In the genomic region with DNA sequence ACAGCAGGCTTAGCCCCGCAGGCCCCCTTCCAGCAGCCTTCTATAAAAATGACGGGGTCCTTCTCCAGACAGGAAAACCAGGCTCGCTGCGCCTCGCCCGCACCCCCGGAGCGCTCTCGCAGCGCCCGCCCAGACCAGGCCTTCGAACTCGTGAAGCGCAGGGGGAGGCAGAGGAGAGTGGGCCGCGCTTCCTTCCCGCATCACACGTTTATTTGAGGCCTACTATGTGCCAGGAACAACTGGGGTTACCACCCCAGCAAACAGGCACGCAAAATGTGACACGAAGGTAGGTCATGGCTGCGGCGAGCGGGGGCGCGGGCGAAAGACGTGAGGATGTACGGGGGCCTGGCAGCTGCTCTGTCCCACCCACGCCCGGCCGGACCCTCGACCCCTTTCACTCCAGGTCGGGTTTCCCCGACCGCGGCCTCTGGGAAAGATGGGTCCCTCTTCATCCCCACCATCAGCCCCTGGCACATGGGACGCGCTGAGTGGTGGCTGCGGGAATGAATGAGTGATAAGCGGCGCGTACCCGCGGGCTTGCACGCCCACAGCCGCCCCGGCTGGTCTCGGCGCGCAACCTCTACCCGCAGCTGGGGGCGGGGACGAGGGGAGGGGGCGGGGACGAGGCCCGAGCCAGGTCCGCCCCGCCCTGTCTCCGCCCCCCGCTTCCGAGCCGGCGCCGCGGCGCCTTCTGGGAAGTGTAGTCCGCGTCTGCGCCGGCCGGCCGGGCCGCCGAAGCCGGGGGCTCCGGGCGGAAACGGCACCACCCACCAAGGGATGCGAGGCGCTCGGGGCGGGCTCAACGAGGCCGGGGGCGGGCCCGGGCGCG, we compare ENCODE assay signal across 8 cellular contexts.
DNase-seq lines count a peak whose midpoint lies in the region; ATAC-seq lines count a peak whose summit lies in the region.

No MANE protein-coding gene starts in this region.

- no peaks in the 10 kb centered on the region for H3K27me3 ChIP-seq in BLaER1

- peak overlapping the region; percentile 85 for H3K4me2 ChIP-seq in BLaER1

- H3K4me1 ChIP-seq in BLaER1, result peaks cover 34% of the 10 kb centered on the region

- DNase-seq in NCI-H82 (lab: John Stamatoyannopoulos, UW), result peak; percentile 94
- peak; percentile 97 for DNase-seq in activated CD8-positive, alpha-beta memory T cell treated with anti-CD3 and anti-CD28 coated beads for 24 hours
- DNase-seq in effector CD8-positive, alpha-beta T cell (lab: John Stamatoyannopoulos, UW), result peak; percentile 93
- peak; percentile 90 for DNase-seq in medulla oblongata (ENCODE audit: extremely low spot score)
- peak; percentile 90 to 93 (median 92) for DNase-seq in stimulated activated CD4-positive, alpha-beta T cell treated with anti-CD3 and anti-CD28 coated beads, TNF-alpha, amount 100 ng/mL, for 24 hours (ENCODE audit: low read depth in 3 of 3)

- ATAC-seq in GM19351 (IDR thresholded peaks at IDR 0.05; ENCODE audit: unreplicated experiment) (peak; percentile 86), HG03469 (IDR thresholded peaks at IDR 0.05; ENCODE audit: unreplicated experiment) (peak; percentile 88)

- H3K36me3 ChIP-seq in BLaER1, result peaks cover 8% of the 10 kb centered on the region

- no peak overlapping the region for H3K27ac ChIP-seq in BLaER1

- H3K9ac ChIP-seq in BLaER1, result peak overlapping the region; percentile 65

- peak overlapping the region; percentile 86 for H3K4me3 ChIP-seq in BLaER1

- peaks cover 35% of the 10 kb centered on the region for H4K20me1 ChIP-seq in BLaER1

- peaks cover 41% of the 10 kb centered on the region for H3K9me3 ChIP-seq in BLaER1
